ENCODE assay signal across 27 cellular contexts in genomic region chr6:57256541-57256940, GRCh38. TPM values are rescaled to one million over a fixed set of nuclear protein-coding genes. Genes with fewer than 3 reads are reported as not detected.
DNase-seq lines count a peak whose midpoint lies in the region; ATAC-seq and TF ChIP-seq lines count a peak whose summit lies in the region.
"Had no signal": no experiment of that assay in that cellular context is flagged by ENCODE, and none has a peak within 500 bp of the region (broad histone marks: within the 10 kb centered on the region; RNA-seq: fewer than 3 reads in every experiment).

No MANE protein-coding gene starts in this region.

- H3K9ac ChIP-seq in PC-3 (ENCODE audit: low read length), result no peak overlapping the region

- peaks cover 0 to 50% (median 0%) of the 10 kb centered on the region in 4 donors for H3K27me3 ChIP-seq in esophagus squamous epithelium
- H3K27me3 ChIP-seq in muscle layer of duodenum (ENCODE audit: low read depth, low read length), result no peaks in the 10 kb centered on the region
- H3K27me3 ChIP-seq in uterus, result no peaks in the 10 kb centered on the region
- H3K27me3 ChIP-seq in PC-3 (ENCODE audit: low read length), result no peaks in the 10 kb centered on the region
- H3K27me3 ChIP-seq: breast epithelium, MG63, SJCRH30, testis had no signal

- no peak overlapping the region for H3K27ac Mint-ChIP-seq in stimulated activated memory B cell treated with anti-CD40 and anti-IgM and Interleukin-4, amounts not matched to agents 10 μg/mL and 1 μg/mL and 100 μg/mL, for 72 hours
- H3K27ac Mint-ChIP-seq: activated CD8-positive, alpha-beta T cell treated with anti-CD3 and anti-CD28 coated beads, Interleukin-2, amount 10 ng/mL, durations not matched to agents 7 days and 5 days; CD4-positive, CD25-positive, alpha-beta regulatory T cell; memory B cell; naive thymus-derived CD4-positive, alpha-beta T cell; stimulated activated naive B cell treated with anti-CD40 and anti-IgM and Interleukin-4, amounts not matched to agents 10 μg/mL and 1 μg/mL and 100 μg/mL, for 72 hours; T-cell had no signal

- H3K27me3 Mint-ChIP-seq in stimulated activated memory B cell treated with anti-CD40 and anti-IgM and Interleukin-4, amounts not matched to agents 10 μg/mL and 1 μg/mL and 100 μg/mL, for 72 hours, result peaks cover 21% of the 10 kb centered on the region
- H3K27me3 Mint-ChIP-seq: T-cell had no signal

- H4K20me1 ChIP-seq in PC-3 (ENCODE audit: low read length), result no peaks in the 10 kb centered on the region

- H3K4me1 ChIP-seq in esophagus squamous epithelium (peaks cover 0 to 13% (median 0%) of the 10 kb centered on the region in 3 donors), muscle layer of duodenum (ENCODE audit: control insufficient read depth in 1 of 2, insufficient read depth in 2 of 2, low read length in 2 of 2) (peaks cover 4 to 30% of the 10 kb centered on the region in 2 donors), uterus (peaks cover 0 to 4% of the 10 kb centered on the region in 2 donors), PC-3 (ENCODE audit: insufficient read depth, low read length) (peaks cover 8% of the 10 kb centered on the region)
- H3K4me1 ChIP-seq: breast epithelium, SJCRH30, spleen, testis had no signal

- TF ChIP-seq POLR2A in esophagus squamous epithelium (IDR thresholded peaks at IDR 0.05) (no peak), uterus (IDR thresholded peaks at IDR 0.05) (no peak)

- DNase-seq in amniotic epithelial cell (ENCODE audit: low read depth), result peak; percentile 52
- no peak for DNase-seq in esophagus squamous epithelium (lab: John Stamatoyannopoulos, UW)
- no peak for DNase-seq in uterus
- DNase-seq in PC-3, result no peak
- DNase-seq: activated CD4-positive, CD25-positive, alpha-beta regulatory T cell treated with anti-CD3 and anti-CD28 coated beads, Interleukin-2, amount 50 U/mL, for 72 hours; activated CD8-positive, alpha-beta T cell treated with anti-CD3 and anti-CD28 coated beads, Interleukin-2, amount 10 ng/mL, durations not matched to agents 7 days and 5 days; activated effector memory CD4-positive, alpha-beta T cell treated with anti-CD3 and anti-CD28 coated beads, Interleukin-2, amount 50 U/mL, for 16 hours; CD4-positive, CD25-positive, alpha-beta regulatory T cell; cortex of kidney; head of caudate nucleus; left colon; MG63; naive thymus-derived CD4-positive, alpha-beta T cell; NCI-H1436; NCI-H510A treated with DMSO at 0.1 percent for 48 hours; retina; SJCRH30; spleen; stimulated activated CD4-positive, alpha-beta T cell treated with anti-CD3 and anti-CD28 coated beads, Interleukin-4, amount 100 ng/mL, for 1 hour; stimulated activated naive B cell treated with anti-CD40 and anti-IgM and Interleukin-4, amounts not matched to agents 10 μg/mL and 1 μg/mL and 100 μg/mL, for 72 hours; T-cell; testis had no signal

- H3K4me3 Mint-ChIP-seq in stimulated activated memory B cell treated with anti-CD40 and anti-IgM and Interleukin-4, amounts not matched to agents 10 μg/mL and 1 μg/mL and 100 μg/mL, for 72 hours, result no peak overlapping the region
- H3K4me3 Mint-ChIP-seq: activated CD8-positive, alpha-beta T cell treated with anti-CD3 and anti-CD28 coated beads, Interleukin-2, amount 10 ng/mL, durations not matched to agents 7 days and 5 days; CD4-positive, CD25-positive, alpha-beta regulatory T cell; memory B cell; naive thymus-derived CD4-positive, alpha-beta T cell; stimulated activated naive B cell treated with anti-CD40 and anti-IgM and Interleukin-4, amounts not matched to agents 10 μg/mL and 1 μg/mL and 100 μg/mL, for 72 hours; T-cell had no signal

- H3F3A ChIP-seq in PC-3 (ENCODE audit: low read length, unreplicated experiment), result no peaks in the 10 kb centered on the region

- no peak overlapping the region for H2AFZ ChIP-seq in PC-3 (ENCODE audit: low read length)

- H3K4me1 Mint-ChIP-seq in stimulated activated memory B cell treated with anti-CD40 and anti-IgM and Interleukin-4, amounts not matched to agents 10 μg/mL and 1 μg/mL and 100 μg/mL, for 72 hours, result no peaks in the 10 kb centered on the region
- H3K4me1 Mint-ChIP-seq: CD4-positive, CD25-positive, alpha-beta regulatory T cell; naive thymus-derived CD4-positive, alpha-beta T cell; T-cell had no signal

- no peak for ATAC-seq in HG03565 (IDR thresholded peaks at IDR 0.05; ENCODE audit: unreplicated experiment)
- no peak for ATAC-seq in stimulated activated memory B cell treated with anti-CD40 and anti-IgM and Interleukin-4, amounts not matched to agents 10 μg/mL and 1 μg/mL and 100 μg/mL, for 72 hours
- no peak for ATAC-seq in PC-3
- ATAC-seq: activated CD8-positive, alpha-beta T cell treated with anti-CD3 and anti-CD28 coated beads, Interleukin-2, amount 10 ng/mL, durations not matched to agents 7 days and 5 days; left colon; naive thymus-derived CD4-positive, alpha-beta T cell; stimulated activated naive B cell treated with anti-CD40 and anti-IgM and Interleukin-4, amounts not matched to agents 10 μg/mL and 1 μg/mL and 100 μg/mL, for 72 hours; T-cell had no signal

- H3K9me2 ChIP-seq in PC-3 (replicated peaks; ENCODE audit: low read length), result no peaks in the 10 kb centered on the region

- H3K9me3 Mint-ChIP-seq in stimulated activated memory B cell treated with anti-CD40 and anti-IgM and Interleukin-4, amounts not matched to agents 10 μg/mL and 1 μg/mL and 100 μg/mL, for 72 hours, result no peaks in the 10 kb centered on the region
- H3K9me3 Mint-ChIP-seq: memory B cell; naive thymus-derived CD4-positive, alpha-beta T cell; stimulated activated naive B cell treated with anti-CD40 and anti-IgM and Interleukin-4, amounts not matched to agents 10 μg/mL and 1 μg/mL and 100 μg/mL, for 72 hours; T-cell had no signal

- no peaks in the 10 kb centered on the region for H3K9me3 ChIP-seq in esophagus squamous epithelium
- no peaks in the 10 kb centered on the region for H3K9me3 ChIP-seq in muscle layer of duodenum (ENCODE audit: control insufficient read depth in 1 of 2, low read length in 2 of 2)
- no peaks in the 10 kb centered on the region for H3K9me3 ChIP-seq in uterus
- H3K9me3 ChIP-seq in PC-3 (ENCODE audit: low read length), result no peaks in the 10 kb centered on the region
- H3K9me3 ChIP-seq: breast epithelium, MG63, SJCRH30, spleen, testis had no signal

- POLR2A ChIA-PET in PC-3 (lab: Charles Lee; ENCODE audit: unreplicated experiment), result no interaction called here

- TF ChIP-seq CTCF in esophagus squamous epithelium (IDR thresholded peaks at IDR 0.05), result no peak
- no peak for TF ChIP-seq CTCF in uterus (IDR thresholded peaks at IDR 0.05)
- no peak for TF ChIP-seq CTCF in PC-3 (conservative IDR thresholded peaks at IDR 0.05; ENCODE audit: low read depth, low read length)

- H3K36me3 ChIP-seq in esophagus squamous epithelium, result no peaks in the 10 kb centered on the region
- H3K36me3 ChIP-seq in muscle layer of duodenum (ENCODE audit: control insufficient read depth in 1 of 2, insufficient read depth in 2 of 2, low read length in 2 of 2), result peaks cover 0 to 8% of the 10 kb centered on the region in 2 donors
- no peaks in the 10 kb centered on the region for H3K36me3 ChIP-seq in uterus
- no peaks in the 10 kb centered on the region for H3K36me3 ChIP-seq in PC-3 (ENCODE audit: low read depth, low read length)
- H3K36me3 ChIP-seq: breast epithelium, MG63, SJCRH30, spleen had no signal

- intact Hi-C loops in esophagus squamous epithelium (cut with DNase I) (no loop called here), uterus (cut with DNase I; ENCODE audit: low total_unique reads) (no loop called here), PC-3 (cut with micrococcal nuclease) (no loop called here)

- H3K4me3 ChIP-seq in esophagus squamous epithelium (no peak overlapping the region), muscle layer of duodenum (ENCODE audit: low read depth in 1 of 2, low read length in 2 of 2) (no peak overlapping the region), uterus (no peak overlapping the region), PC-3 (ENCODE audit: low read length) (no peak overlapping the region)
- H3K4me3 ChIP-seq: breast epithelium, MG63, SJCRH30, spleen, testis had no signal

- peak overlapping the region; percentile 37 to 85 (median 66) for H3K27ac ChIP-seq in esophagus squamous epithelium
- peak overlapping the region; percentile 26 for H3K27ac ChIP-seq in muscle layer of duodenum (ENCODE audit: low read length)
- H3K27ac ChIP-seq in uterus, result peak overlapping the region; percentile 93 to 99
- H3K27ac ChIP-seq in PC-3 (ENCODE audit: low read length), result no peak overlapping the region
- H3K27ac ChIP-seq: SJCRH30, spleen had no signal

- no peaks in the 10 kb centered on the region for H3K36me3 Mint-ChIP-seq in stimulated activated memory B cell treated with anti-CD40 and anti-IgM and Interleukin-4, amounts not matched to agents 10 μg/mL and 1 μg/mL and 100 μg/mL, for 72 hours
- H3K36me3 Mint-ChIP-seq: CD4-positive, CD25-positive, alpha-beta regulatory T cell; memory B cell; naive thymus-derived CD4-positive, alpha-beta T cell; stimulated activated naive B cell treated with anti-CD40 and anti-IgM and Interleukin-4, amounts not matched to agents 10 μg/mL and 1 μg/mL and 100 μg/mL, for 72 hours; T-cell had no signal

- WGBS in esophagus squamous epithelium, 2 donors, result 84 to 88% methylated on average over 1 of the region's 1 CpG

- no peak overlapping the region for H3K4me2 ChIP-seq in PC-3 (ENCODE audit: low read length)

- BruUV-seq in PC-3 (replicated peaks; lab: Mats Ljungman, UMichigan), result no TSS peak

- CTCF ChIA-PET in PC-3 (lab: Charles Lee), result no interaction called here

- H3K79me2 ChIP-seq in PC-3 (ENCODE audit: low read length), result no peaks in the 10 kb centered on the region

RNA-seq across cellular contexts. Expression of gene RAB23, which starts 34.4 kb away (rescaled TPM):
- total RNA-seq in esophagus squamous epithelium (10 to 100 TPM in 1 of 4 donors, 1 to 10 TPM in 3; 1.5 to 17.2 (median 5.9) TPM), uterus (10 to 100 TPM; 54.4 to 95.3 (median 68.5) TPM), PC-3 (2014; rRNA removed) (8.2 and 11.2 TPM in 2 replicates)
